Comparison of ENCODE assay signal across 24 cellular contexts in genomic region chr5:152529456-152529855, GRCh38.
"Had no signal": no experiment of that assay in that cellular context is flagged by ENCODE, and none has a peak within 500 bp of the region (broad histone marks: within the 10 kb centered on the region; RNA-seq: fewer than 3 reads in every experiment).

No MANE protein-coding gene starts in this region.

- DNase-seq: activated CD8-positive, alpha-beta memory T cell treated with anti-CD3 and anti-CD28 coated beads for 24 hours; activated CD8-positive, alpha-beta memory T cell treated with anti-CD3 and anti-CD28 coated beads, Interleukin-2, amount 50 U/mL, for 4 hours; activated T-cell treated with anti-CD3 and anti-CD28 coated beads, Interleukin-2, amount 50 U/mL, for 24 hours; colonic mucosa; dorsolateral prefrontal cortex; effector memory CD8-positive, alpha-beta T cell; mesenchymal stem cell; naive B cell; posterior cingulate gyrus; retina; sigmoid colon; stimulated activated CD4-positive, alpha-beta T cell treated with anti-CD3 and anti-CD28 coated beads, Interleukin-15, amount 100 ng/mL, for 24 hours; SW 1271; T-helper 17 cell; transverse colon had no signal

- H3K4me1 ChIP-seq: colonic mucosa, sigmoid colon had no signal

- H3K4me3 ChIP-seq: colonic mucosa, dorsolateral prefrontal cortex, esophagus muscularis mucosa, sigmoid colon, SK-N-MC, smooth muscle cell, transverse colon had no signal

- H3K4me3 Mint-ChIP-seq: activated naive CD8-positive, alpha-beta T cell; activated T-cell treated with anti-CD3 and anti-CD28 coated beads, Interleukin-2, amount 50 U/mL, for 24 hours; activated T-helper 17 cell treated with anti-CD3 and anti-CD28 coated beads, Interleukin-2, amount 50 U/mL, for 72 hours; neural crest cell; stimulated activated memory B cell treated with anti-CD40 and anti-IgM and Interleukin-4, amounts not matched to agents 10 μg/mL and 1 μg/mL and 100 μg/mL, for 72 hours; T-helper 17 cell had no signal

- H3K36me3 ChIP-seq: colonic mucosa, esophagus muscularis mucosa, sigmoid colon, transverse colon had no signal

- H3K27me3 ChIP-seq: colonic mucosa, dorsolateral prefrontal cortex, esophagus muscularis mucosa, sigmoid colon, transverse colon had no signal

- H3K36me3 Mint-ChIP-seq: activated naive CD8-positive, alpha-beta T cell; naive B cell; stimulated activated memory B cell treated with anti-CD40 and anti-IgM and Interleukin-4, amounts not matched to agents 10 μg/mL and 1 μg/mL and 100 μg/mL, for 72 hours had no signal

- H3K9me3 ChIP-seq: colonic mucosa, esophagus muscularis mucosa, sigmoid colon, transverse colon had no signal

- FAIRE-seq: bronchial epithelial cell, frontal cortex had no signal

- ATAC-seq: activated T-helper 17 cell treated with anti-CD3 and anti-CD28 coated beads, Interleukin-2, amount 50 U/mL, for 72 hours; effector memory CD8-positive, alpha-beta T cell; stimulated activated memory B cell treated with anti-CD40 and anti-IgM and Interleukin-4, amounts not matched to agents 10 μg/mL and 1 μg/mL and 100 μg/mL, for 72 hours; T-helper 17 cell had no signal

- H3K27ac Mint-ChIP-seq: activated naive CD8-positive, alpha-beta T cell; activated T-cell treated with anti-CD3 and anti-CD28 coated beads, Interleukin-2, amount 50 U/mL, for 24 hours; activated T-helper 17 cell treated with anti-CD3 and anti-CD28 coated beads, Interleukin-2, amount 50 U/mL, for 72 hours; stimulated activated memory B cell treated with anti-CD40 and anti-IgM and Interleukin-4, amounts not matched to agents 10 μg/mL and 1 μg/mL and 100 μg/mL, for 72 hours; T-helper 17 cell had no signal

- H3K27me3 Mint-ChIP-seq: activated naive CD8-positive, alpha-beta T cell; activated T-cell treated with anti-CD3 and anti-CD28 coated beads, Interleukin-2, amount 50 U/mL, for 24 hours; activated T-helper 17 cell treated with anti-CD3 and anti-CD28 coated beads, Interleukin-2, amount 50 U/mL, for 72 hours; effector memory CD8-positive, alpha-beta T cell; naive B cell; stimulated activated memory B cell treated with anti-CD40 and anti-IgM and Interleukin-4, amounts not matched to agents 10 μg/mL and 1 μg/mL and 100 μg/mL, for 72 hours had no signal

- H3K9me3 Mint-ChIP-seq: activated T-cell treated with anti-CD3 and anti-CD28 coated beads, Interleukin-2, amount 50 U/mL, for 24 hours; activated T-helper 17 cell treated with anti-CD3 and anti-CD28 coated beads, Interleukin-2, amount 50 U/mL, for 72 hours; effector memory CD8-positive, alpha-beta T cell; naive B cell; neural crest cell; stimulated activated memory B cell treated with anti-CD40 and anti-IgM and Interleukin-4, amounts not matched to agents 10 μg/mL and 1 μg/mL and 100 μg/mL, for 72 hours had no signal
